ENCODE assay signal across 33 cellular contexts in genomic region chr6:93964926-93965325, GRCh38.
"Had no signal": no experiment of that assay in that cellular context is flagged by ENCODE, and none has a peak within 500 bp of the region (broad histone marks: within the 10 kb centered on the region; RNA-seq: fewer than 3 reads in every experiment).

No MANE protein-coding gene starts in this region.

- DNase-seq: Karpas-422, Kasumi-1, MM.1S, MV-4-11, NCI-H1048, NCI-H1092, NCI-H1092 treated with DMSO at 0.1 percent for 48 hours, NCI-H1105, NCI-H1105 treated with DMSO at 0.1 percent for 48 hours, NCI-H1417 treated with DMSO at 0.1 percent for 48 hours, NCI-H1436, NCI-H1436 treated with DMSO at 0.1 percent for 48 hours, NCI-H146, NCI-H1694, NCI-H1694 treated with DMSO at 0.1 percent for 48 hours, NCI-H187, NCI-H187 treated with DMSO at 0.1 percent for 48 hours, NCI-H1930, NCI-H2029, NCI-H2029 treated with DMSO at 0.1 percent for 48 hours, NCI-H2081 treated with DMSO at 0.1 percent for 48 hours, NCI-H2107, NCI-H2171, NCI-H2171 treated with DMSO at 0.1 percent for 48 hours, NCI-H2227 treated with DMSO at 0.1 percent for 48 hours, NCI-H226, NCI-H345, NCI-H446, NCI-H446 treated with DMSO at 0.1 percent for 48 hours, NCI-H510A, NCI-H510A treated with DMSO at 0.1 percent for 48 hours, NCI-H524, NCI-H524 treated with DMSO at 0.1 percent for 48 hours had no signal
